14 cellular contexts compared by ENCODE assay signal in the genomic region with DNA sequence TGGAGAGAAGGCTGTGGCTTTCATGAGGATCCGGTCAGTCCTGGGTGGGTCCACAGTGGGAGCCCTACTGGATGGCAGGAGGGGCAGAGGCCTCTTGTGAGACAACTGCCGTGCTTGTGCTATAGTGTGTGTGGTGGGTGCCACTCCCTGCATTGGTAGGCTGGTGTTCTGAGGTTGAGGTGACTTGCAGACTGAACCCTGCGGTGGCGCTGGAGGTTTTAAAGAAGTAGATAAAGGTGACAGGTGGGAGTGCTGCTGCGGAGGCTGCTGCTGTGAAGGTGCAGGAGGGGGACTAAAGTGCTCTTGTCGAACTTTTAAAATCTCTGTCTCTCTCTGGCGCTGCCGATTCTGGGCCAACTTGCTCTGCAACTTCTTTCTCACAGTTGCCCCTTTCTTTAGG.
"Had no signal": no experiment of that assay in that cellular context is flagged by ENCODE, and none has a peak within 500 bp of the region (broad histone marks: within the 10 kb centered on the region; RNA-seq: fewer than 3 reads in every experiment).

No MANE protein-coding gene starts in this region.

- FAIRE-seq: astrocyte, bronchial epithelial cell, TTC549 had no signal

- H3K27me3 ChIP-seq: adrenal gland, testis had no signal

- H3K27me3 Mint-ChIP-seq: activated CD4-positive, alpha-beta memory T cell treated with anti-CD3 and anti-CD28 coated beads for 36 hours; activated T-helper 17 cell treated with anti-CD3 and anti-CD28 coated beads, Interleukin-2, amount 50 U/mL, for 72 hours; type B pancreatic cell had no signal

- H3K4me1 ChIP-seq: adrenal gland, testis had no signal

- H3K27ac ChIP-seq: adrenal gland, testis had no signal

- ATAC-seq: activated T-helper 17 cell treated with anti-CD3 and anti-CD28 coated beads, Interleukin-2, amount 50 U/mL, for 72 hours; natural killer cell had no signal

- H3K4me3 Mint-ChIP-seq: activated CD4-positive, alpha-beta memory T cell treated with anti-CD3 and anti-CD28 coated beads for 36 hours; activated T-helper 17 cell treated with anti-CD3 and anti-CD28 coated beads, Interleukin-2, amount 50 U/mL, for 72 hours; natural killer cell; type B pancreatic cell had no signal

- H3K27ac Mint-ChIP-seq: activated CD4-positive, alpha-beta memory T cell treated with anti-CD3 and anti-CD28 coated beads for 36 hours; activated T-helper 17 cell treated with anti-CD3 and anti-CD28 coated beads, Interleukin-2, amount 50 U/mL, for 72 hours; natural killer cell; type B pancreatic cell had no signal

- H3K9me3 Mint-ChIP-seq: activated CD4-positive, alpha-beta memory T cell treated with anti-CD3 and anti-CD28 coated beads for 36 hours; activated T-helper 17 cell treated with anti-CD3 and anti-CD28 coated beads, Interleukin-2, amount 50 U/mL, for 72 hours; natural killer cell; type B pancreatic cell had no signal

- H3K9me3 ChIP-seq: adrenal gland, testis had no signal

- DNase-seq: activated CD4-positive, alpha-beta memory T cell treated with anti-CD3 and anti-CD28 coated beads for 36 hours; activated CD4-positive, alpha-beta T cell treated with anti-CD3 and anti-CD28 coated beads for 4 hours; activated naive CD4-positive, alpha-beta T cell treated with Interleukin-2 at 50 U/mL for 16 hours; activated T-cell treated with anti-CD3 and anti-CD28 coated beads for 4 hours; adrenal gland; dermis blood vessel endothelial cell; effector memory CD4-positive, alpha-beta T cell; natural killer cell; testis had no signal

- H3K4me3 ChIP-seq: adrenal gland, testis had no signal
